ENCODE assay signal across 23 cellular contexts in genomic region chrX:129618997-129619396, GRCh38. TPM values are rescaled to one million over a fixed set of nuclear protein-coding genes. Genes with fewer than 3 reads are reported as not detected.
DNase-seq lines count a peak whose midpoint lies in the region; ATAC-seq, FAIRE-seq and TF ChIP-seq lines count a peak whose summit lies in the region.
"Had no signal": no experiment of that assay in that cellular context is flagged by ENCODE, and none has a peak within 500 bp of the region (broad histone marks: within the 10 kb centered on the region; RNA-seq: fewer than 3 reads in every experiment).

No MANE protein-coding gene starts in this region.

- H2BK12ac ChIP-seq in mesenchymal stem cell (ENCODE audit: low read length in 2 of 2): peak overlapping the region in 1 of 2 experiments; percentile 1

- no peak overlapping the region for H2AFZ ChIP-seq in mesenchymal stem cell (ENCODE audit: low read depth, low read length)
- H2AFZ ChIP-seq: PC-9 had no signal

- H3K4ac ChIP-seq in mesenchymal stem cell (ENCODE audit: low read depth in 1 of 2, low read length in 2 of 2): no peak overlapping the region

- H3K14ac ChIP-seq in mesenchymal stem cell (ENCODE audit: low read length in 2 of 2): no peak overlapping the region

- ATAC-seq in Right ventricle myocardium inferior: peak; percentile 60

- H3K4me3 ChIP-seq in right atrium auricular region: no peak overlapping the region
- H3K4me3 ChIP-seq in colonic mucosa: no peak overlapping the region
- no peak overlapping the region for H3K4me3 ChIP-seq in mesenchymal stem cell (ENCODE audit: insufficient read depth in 1 of 2, low read depth in 1 of 2, low read length in 2 of 2)
- H3K4me3 ChIP-seq in small intestine (ENCODE audit: low read depth in 1 of 2, low read length in 2 of 2): no peak overlapping the region
- H3K4me3 ChIP-seq: PC-9, SJCRH30 had no signal

- 75% methylated on average over 3 of the region's 4 CpGs for WGBS in mesenchymal stem cell
- 12 to 59% (median 41%) methylated on average over 4 of the region's 4 CpGs for WGBS in small intestine, 3 donors

- H3K36me3 ChIP-seq in right atrium auricular region (no peaks in the 10 kb centered on the region), colonic mucosa (no peaks in the 10 kb centered on the region), mesenchymal stem cell (ENCODE audit: control insufficient read depth in 1 of 2, insufficient read depth in 2 of 2, low read depth in 1 of 2, low read length in 2 of 2) (no peaks in the 10 kb centered on the region), small intestine (ENCODE audit: control insufficient read depth in 2 of 2, insufficient read depth in 2 of 2, low read length in 2 of 2) (no peaks in the 10 kb centered on the region)
- H3K36me3 ChIP-seq: SJCRH30 had no signal

- no peak for FAIRE-seq in small intestine (lab: Jason Lieb, UNC)
- FAIRE-seq: A204.1 had no signal

- H3K18ac ChIP-seq in mesenchymal stem cell (ENCODE audit: low read depth in 1 of 2, low read length in 2 of 2): no peak overlapping the region

- H3K4me1 ChIP-seq in right atrium auricular region: no peaks in the 10 kb centered on the region
- H3K4me1 ChIP-seq in colonic mucosa: no peaks in the 10 kb centered on the region
- H3K4me1 ChIP-seq in mesenchymal stem cell (ENCODE audit: control insufficient read depth, insufficient read depth, low read depth, low read length): peaks cover 5% of the 10 kb centered on the region
- H3K4me1 ChIP-seq in small intestine (ENCODE audit: control insufficient read depth in 2 of 2, insufficient read depth in 1 of 2, low read depth in 1 of 2, low read length in 1 of 2): no peaks in the 10 kb centered on the region
- H3K4me1 ChIP-seq: SJCRH30 had no signal

- H3K4me2 ChIP-seq in mesenchymal stem cell (ENCODE audit: low read length, poor library complexity, severe bottlenecking): no peak overlapping the region
- H3K4me2 ChIP-seq: PC-9 had no signal

- no peaks in the 10 kb centered on the region for H3K79me1 ChIP-seq in mesenchymal stem cell (replicated peaks; ENCODE audit: low read length, poor library complexity, severe bottlenecking)

- TF ChIP-seq CTCF in right atrium auricular region (IDR thresholded peaks at IDR 0.05): no peak
- TF ChIP-seq CTCF in colonic mucosa (IDR thresholded peaks at IDR 0.05): no peak

- no peak overlapping the region for H2BK15ac ChIP-seq in mesenchymal stem cell (ENCODE audit: low read depth, poor library complexity, severe bottlenecking)

- H3K27me3 ChIP-seq in right atrium auricular region (no peaks in the 10 kb centered on the region), colonic mucosa (no peaks in the 10 kb centered on the region), mesenchymal stem cell (ENCODE audit: control insufficient read depth in 1 of 2, insufficient read depth in 1 of 2, low read length in 2 of 2) (peaks cover 0 to 57% of the 10 kb centered on the region in 2 experiments), small intestine (ENCODE audit: control insufficient read depth in 2 of 2, insufficient read depth in 2 of 2, low read length in 2 of 2) (no peaks in the 10 kb centered on the region)
- H3K27me3 ChIP-seq: SJCRH30 had no signal

- no peak overlapping the region for H3K9ac ChIP-seq in colonic mucosa (ENCODE audit: low read depth in 2 of 2, low read length in 2 of 2)
- H3K9ac ChIP-seq in mesenchymal stem cell (ENCODE audit: low read length): no peak overlapping the region

- H3K9me3 ChIP-seq in right atrium auricular region (no peaks in the 10 kb centered on the region), colonic mucosa (no peaks in the 10 kb centered on the region), mesenchymal stem cell (ENCODE audit: control insufficient read depth, low read length) (no peaks in the 10 kb centered on the region), small intestine (ENCODE audit: control insufficient read depth, low read depth) (no peaks in the 10 kb centered on the region)
- H3K9me3 ChIP-seq: SJCRH30 had no signal

- DNase-seq in Right ventricle myocardium inferior (ENCODE audit: missing footprints) (no peak), right atrium auricular region (ENCODE audit: low spot score) (no peak), colonic mucosa (peak; percentile 55), mesenchymal stem cell (no peak), small intestine (peak; percentile 89), NCI-H446 treated with DMSO at 0.1 percent for 48 hours (lab: John Stamatoyannopoulos, UW) (no peak), NCI-H226 (no peak)
- DNase-seq in activated CD4-positive, alpha-beta T cell treated with anti-CD3 and anti-CD28 coated beads for 48 hours: no peak
- DNase-seq: Calu3; CD8-positive, alpha-beta memory T cell; EL; GF-D8; Kasumi-1; NCI-H1694 treated with DMSO at 0.1 percent for 48 hours; NCI-H2081 treated with DMSO at 0.1 percent for 48 hours; NCI-H2171 treated with DMSO at 0.1 percent for 48 hours; NCI-H446; NCI-H526 treated with DMSO at 0.1 percent for 48 hours; PC-9; SJCRH30 had no signal

- H2BK120ac ChIP-seq in mesenchymal stem cell (ENCODE audit: low read depth, low read length): no peak overlapping the region

- no peak overlapping the region for H2BK5ac ChIP-seq in mesenchymal stem cell (ENCODE audit: low read depth, low read length, poor library complexity, severe bottlenecking)

- H4K8ac ChIP-seq in mesenchymal stem cell (ENCODE audit: low read length): no peak overlapping the region

- H3K27ac ChIP-seq in right atrium auricular region: no peak overlapping the region
- no peak overlapping the region for H3K27ac ChIP-seq in colonic mucosa
- no peak overlapping the region for H3K27ac ChIP-seq in mesenchymal stem cell (ENCODE audit: low read length, poor library complexity, severe bottlenecking)
- H3K27ac ChIP-seq in small intestine (ENCODE audit: low read depth in 1 of 2, low read length in 1 of 2): peak overlapping the region; percentile 1 to 57
- H3K27ac ChIP-seq: C4-2B, PC-9, SJCRH30 had no signal

- intact Hi-C loops in Right ventricle myocardium inferior (cut with DNase I) (no loop called here), colonic mucosa (cut with DNase I) (no loop called here)

- no peak overlapping the region for H2AK5ac ChIP-seq in mesenchymal stem cell (ENCODE audit: low read length, severe bottlenecking)

- H3K23ac ChIP-seq in mesenchymal stem cell (ENCODE audit: low read length in 2 of 2): no peak overlapping the region

- H4K91ac ChIP-seq in mesenchymal stem cell (ENCODE audit: low read length): peak overlapping the region; percentile 27

RNA-seq across cellular contexts. Expression of gene APLN, which starts 35.8 kb away (rescaled TPM):
- total RNA-seq in Right ventricle myocardium inferior: 16.8 TPM
- total RNA-seq in right atrium auricular region: 1 to 10 TPM; 2.1 to 2.3 TPM
- 1 to 10 TPM in 1 of 2 donors, under 1 TPM in 1; 0.15 to 2.7 TPM for total RNA-seq in colonic mucosa
- 3.0 TPM for polyA plus RNA-seq in mesenchymal stem cell (2013, experiment 1 of 2)
- polyA plus RNA-seq in mesenchymal stem cell (2013, experiment 2 of 2): 2.9 TPM
- 1 to 10 TPM in 1 of 3 donors, under 1 TPM in 1, not detected in 1; 0.27 to 1.2 TPM for polyA plus RNA-seq in small intestine
- total RNA-seq: MCF 10A had no signal
- polyA plus RNA-seq: CD8-positive, alpha-beta memory T cell had no signal

Comparison
In these comparisons a context has a peak if more than half of its experiments do, and no peak if none do; other contexts are left out.
1. DNase-seq: peak in colonic mucosa (single experiment) and small intestine (single experiment); none in Right ventricle myocardium inferior (single experiment), right atrium auricular region (single experiment), mesenchymal stem cell (single experiment), NCI-H446 treated with DMSO at 0.1 percent for 48 hours (single experiment), activated CD4-positive, alpha-beta T cell treated with anti-CD3 and anti-CD28 coated beads for 48 hours (single experiment) and NCI-H226 (single experiment).
2. H3K27ac ChIP-seq: peak in small intestine (2 of 2); none in right atrium auricular region (0 of 2), colonic mucosa (single experiment) and mesenchymal stem cell (single experiment).